ENCODE assay signal across 19 cellular contexts in genomic region chr2:9327873-9328352, GRCh38.
A peak's percentile ranks its signal among the peaks of the same experiment; 100 is the strongest.
DNase-seq lines count a peak whose midpoint lies in the region; ATAC-seq and TF ChIP-seq lines count a peak whose summit lies in the region.
"Had no signal": no experiment of that assay in that cellular context is flagged by ENCODE, and none has a peak within 500 bp of the region (broad histone marks: within the 10 kb centered on the region; RNA-seq: fewer than 3 reads in every experiment).

No MANE protein-coding gene starts in this region.

- peaks cover 19% of the 10 kb centered on the region for H3K4me1 Mint-ChIP-seq in osteocyte (ENCODE audit: unreplicated experiment)
- H3K4me1 Mint-ChIP-seq in type B pancreatic cell (ENCODE audit: unreplicated experiment): peaks cover 28% of the 10 kb centered on the region
- H3K4me1 Mint-ChIP-seq: activated CD4-positive, alpha-beta memory T cell treated with anti-CD3 and anti-CD28 coated beads, Interleukin-2, amount 10 ng/mL, durations not matched to agents 7 days and 5 days; activated naive CD8-positive, alpha-beta T cell treated with anti-CD3 and anti-CD28 coated beads, Interleukin-2, amount 10 ng/mL, durations not matched to agents 7 days and 5 days had no signal

- DNase-seq in EH (ENCODE audit: low read depth) (peak; percentile 16), NCI-H2029 treated with DMSO at 0.1 percent for 48 hours (lab: John Stamatoyannopoulos, UW) (peak; percentile 40), choroid plexus epithelial cell (ENCODE audit: low read depth) (peak; percentile 50), osteocyte (ENCODE audit: extremely low spot score, unreplicated experiment) (no peak), A172 (ENCODE audit: low spot score) (no peak), NCI-H345 (lab: John Stamatoyannopoulos, UW) (no peak), type B pancreatic cell (ENCODE audit: extremely low spot score, unreplicated experiment) (no peak)
- DNase-seq: activated CD4-positive, alpha-beta memory T cell treated with anti-CD3 and anti-CD28 coated beads, Interleukin-2, amount 10 ng/mL, durations not matched to agents 7 days and 5 days; activated naive CD8-positive, alpha-beta T cell treated with anti-CD3 and anti-CD28 coated beads, Interleukin-2, amount 10 ng/mL, durations not matched to agents 7 days and 5 days; activated T-cell treated with anti-CD3 and anti-CD28 coated beads, Interleukin-2, amount 50 U/mL, for 4 hours; AML-193; hippocampal formation; Karpas-422; kidney glomerular epithelial cell; NCI-H146; NCI-H524; nucleus accumbens had no signal

- H3K4me3 Mint-ChIP-seq in osteocyte (ENCODE audit: unreplicated experiment): no peak overlapping the region
- H3K4me3 Mint-ChIP-seq in type B pancreatic cell: no peak overlapping the region
- H3K4me3 Mint-ChIP-seq: activated CD4-positive, alpha-beta memory T cell treated with anti-CD3 and anti-CD28 coated beads, Interleukin-2, amount 10 ng/mL, durations not matched to agents 7 days and 5 days; activated naive CD8-positive, alpha-beta T cell treated with anti-CD3 and anti-CD28 coated beads, Interleukin-2, amount 10 ng/mL, durations not matched to agents 7 days and 5 days; activated T-cell treated with anti-CD3 and anti-CD28 coated beads, Interleukin-2, amount 50 U/mL, for 4 hours had no signal

- no peaks in the 10 kb centered on the region for H3K9me3 Mint-ChIP-seq in osteocyte (ENCODE audit: unreplicated experiment)
- H3K9me3 Mint-ChIP-seq in type B pancreatic cell: no peaks in the 10 kb centered on the region
- H3K9me3 Mint-ChIP-seq: activated CD4-positive, alpha-beta memory T cell treated with anti-CD3 and anti-CD28 coated beads, Interleukin-2, amount 10 ng/mL, durations not matched to agents 7 days and 5 days; activated naive CD8-positive, alpha-beta T cell treated with anti-CD3 and anti-CD28 coated beads, Interleukin-2, amount 10 ng/mL, durations not matched to agents 7 days and 5 days; activated T-cell treated with anti-CD3 and anti-CD28 coated beads, Interleukin-2, amount 50 U/mL, for 4 hours had no signal

- H3K27ac Mint-ChIP-seq in osteocyte (ENCODE audit: unreplicated experiment): peak overlapping the region; percentile 76
- no peak overlapping the region for H3K27ac Mint-ChIP-seq in type B pancreatic cell
- H3K27ac Mint-ChIP-seq: activated CD4-positive, alpha-beta memory T cell treated with anti-CD3 and anti-CD28 coated beads, Interleukin-2, amount 10 ng/mL, durations not matched to agents 7 days and 5 days; activated naive CD8-positive, alpha-beta T cell treated with anti-CD3 and anti-CD28 coated beads, Interleukin-2, amount 10 ng/mL, durations not matched to agents 7 days and 5 days had no signal

- TF ChIP-seq CTCF in choroid plexus epithelial cell (conservative IDR thresholded peaks at IDR 0.05; ENCODE audit: low read depth, low read length) (no peak), osteocyte (IDR thresholded peaks at IDR 0.05) (no peak), type B pancreatic cell (conservative IDR thresholded peaks at IDR 0.05) (no peak)

- peaks cover 61% of the 10 kb centered on the region for H3K36me3 Mint-ChIP-seq in osteocyte (ENCODE audit: unreplicated experiment)
- peaks cover 36% of the 10 kb centered on the region for H3K36me3 Mint-ChIP-seq in type B pancreatic cell
- H3K36me3 Mint-ChIP-seq: activated naive CD8-positive, alpha-beta T cell treated with anti-CD3 and anti-CD28 coated beads, Interleukin-2, amount 10 ng/mL, durations not matched to agents 7 days and 5 days had no signal

- H3K27me3 Mint-ChIP-seq in osteocyte (ENCODE audit: unreplicated experiment): no peaks in the 10 kb centered on the region
- H3K27me3 Mint-ChIP-seq in type B pancreatic cell: no peaks in the 10 kb centered on the region

- no peak for ATAC-seq in HG03378 (IDR thresholded peaks at IDR 0.05; ENCODE audit: unreplicated experiment)
- ATAC-seq: activated T-cell treated with anti-CD3 and anti-CD28 coated beads, Interleukin-2, amount 50 U/mL, for 4 hours; Panc1 had no signal

- no peak overlapping the region for H3K4me3 ChIP-seq in choroid plexus epithelial cell (ENCODE audit: low read depth, low read length)

Comparison
In these comparisons a context has a peak if more than half of its experiments do, and no peak if none do; other contexts are left out.
1. DNase-seq: peak in EH (single experiment), NCI-H2029 treated with DMSO at 0.1 percent for 48 hours (single experiment) and choroid plexus epithelial cell (single experiment); none in osteocyte (single experiment), A172 (single experiment), NCI-H345 (single experiment) and type B pancreatic cell (single experiment).